ENCODE assay signal across 8 cellular contexts in genomic region chr20:49281059-49281912, GRCh38. TPM values are rescaled to one million over a fixed set of nuclear protein-coding genes. Genes with fewer than 3 reads are reported as not detected.
DNase-seq lines count a peak whose midpoint lies in the region; ATAC-seq and TF ChIP-seq lines count a peak whose summit lies in the region.

No MANE protein-coding gene starts in this region.

- H3K4me1 Mint-ChIP-seq in naive thymus-derived CD8-positive, alpha-beta T cell, result peaks cover 49 to 82% (median 74%) of the 10 kb centered on the region in 4 donors

- DNase-seq in ELR (ENCODE audit: low read depth) (peak; percentile 69), NB4 (ENCODE audit: low read depth) (peak; percentile 89), cardiac fibroblast (ENCODE audit: low read depth in 2 of 2) (peak in 1 of 2 donors; percentile 60), occipital lobe (lab: John Stamatoyannopoulos, UW) (no peak), head of caudate nucleus (no peak)
- no peak for DNase-seq in naive thymus-derived CD8-positive, alpha-beta T cell

- TF ChIP-seq POLR2A in NB4 (IDR thresholded peaks at IDR 0.05; ENCODE audit: extremely low read depth, insufficient read length), result no peak

- no peak for ATAC-seq in naive thymus-derived CD8-positive, alpha-beta T cell
- ATAC-seq in GM21515 (IDR thresholded peaks at IDR 0.05; ENCODE audit: unreplicated experiment) (no peak), HG02763 (IDR thresholded peaks at IDR 0.05; ENCODE audit: unreplicated experiment) (no peak)

- peaks cover 10 to 79% (median 46%) of the 10 kb centered on the region in 9 donors for H3K9me3 Mint-ChIP-seq in naive thymus-derived CD8-positive, alpha-beta T cell

- peaks cover 0 to 3% (median 0%) of the 10 kb centered on the region in 5 donors for H3K27me3 Mint-ChIP-seq in naive thymus-derived CD8-positive, alpha-beta T cell

- TF ChIP-seq CTCF in NB4 (IDR thresholded peaks at IDR 0.05; ENCODE audit: low read depth, low read length), result no peak
- TF ChIP-seq CTCF in cardiac fibroblast (IDR thresholded peaks at IDR 0.05; ENCODE audit: low read depth, low read length), result no peak

- POLR2A ChIA-PET in naive thymus-derived CD8-positive, alpha-beta T cell (lab: Charles Lee), result interaction anchor here (1.6 to 2.4 kb wide), 4 partner anchors 17 to 235 kb away, joined by 4 to 10 read pairs (median 7); partner anchors contain the start of gene CSE1L

- peak overlapping the region; percentile 97 for H3K4me3 ChIP-seq in NB4 (ENCODE audit: low read depth, low read length)
- H3K4me3 ChIP-seq in cardiac fibroblast (replicated peaks in 1 of 2; ENCODE audit: low read depth in 2 of 2, low read length in 2 of 2), result peak overlapping the region; percentile 2 to 94

- H3K27ac Mint-ChIP-seq in naive thymus-derived CD8-positive, alpha-beta T cell, result peak overlapping the region; percentile 27 to 98 (median 69)

- H3K4me3 Mint-ChIP-seq in naive thymus-derived CD8-positive, alpha-beta T cell, result peak overlapping the region in 9 of 10 donors; percentile 56 to 100 (median 96)

- peaks cover 66 to 83% (median 80%) of the 10 kb centered on the region in 3 donors for H3K36me3 Mint-ChIP-seq in naive thymus-derived CD8-positive, alpha-beta T cell

- intact Hi-C loops in head of caudate nucleus (cut with DNase I), result no loop called here

RNA-seq across cellular contexts. Expression of gene ZNFX1, which starts 3.4 kb away (rescaled TPM):
- 10 to 100 TPM; 56.4 to 57.2 TPM for total RNA-seq in naive thymus-derived CD8-positive, alpha-beta T cell
- polyA plus RNA-seq in naive thymus-derived CD8-positive, alpha-beta T cell, result 10 to 100 TPM; 28.1 to 45.0 (median 35.8) TPM
- 14.0 TPM for total RNA-seq in occipital lobe

Comparison
In these comparisons a context has a peak if more than half of its experiments do, and no peak if none do; other contexts are left out.
1. DNase-seq: peak in ELR (single experiment) and NB4 (single experiment); none in naive thymus-derived CD8-positive, alpha-beta T cell (0 of 10), occipital lobe (single experiment) and head of caudate nucleus (0 of 42).